20 cellular contexts compared by ENCODE assay signal in the genomic region with DNA sequence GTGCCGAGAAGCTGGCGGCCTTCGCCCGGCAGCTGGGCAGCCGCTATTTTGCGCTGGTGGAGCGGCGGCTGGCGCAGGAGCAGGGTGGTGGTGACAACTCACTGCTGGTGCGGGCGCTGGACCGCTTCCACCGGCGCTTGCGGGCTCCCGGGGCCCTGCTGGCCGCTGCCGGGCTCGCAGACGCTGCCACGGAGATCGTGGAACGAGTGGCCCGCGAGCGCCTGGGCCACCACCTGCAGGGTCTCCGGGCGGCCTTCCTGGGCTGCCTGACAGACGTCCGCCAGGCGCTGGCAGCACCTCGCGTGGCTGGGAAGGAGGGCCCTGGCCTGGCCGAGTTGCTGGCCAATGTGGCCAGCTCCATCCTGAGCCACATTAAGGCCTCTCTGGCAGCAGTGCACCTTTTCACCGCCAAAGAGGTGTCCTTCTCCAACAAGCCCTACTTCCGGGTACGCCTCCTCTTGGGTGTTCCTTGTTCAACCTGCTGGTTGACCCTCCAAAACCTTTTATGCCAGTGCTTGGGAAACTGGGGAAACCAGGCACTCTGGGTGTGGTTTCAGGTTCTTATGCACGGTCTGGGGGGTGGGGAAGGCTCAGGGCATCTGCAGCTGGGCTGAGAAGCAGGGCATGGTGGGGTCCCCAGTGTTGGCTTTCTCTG.
"Had no signal": no experiment of that assay in that cellular context is flagged by ENCODE, and none has a peak within 500 bp of the region (broad histone marks: within the 10 kb centered on the region; RNA-seq: fewer than 3 reads in every experiment).

No MANE protein-coding gene starts in this region.

- H3K27ac Mint-ChIP-seq: activated CD4-positive, alpha-beta memory T cell treated with anti-CD3 and anti-CD28 coated beads for 36 hours; activated naive CD4-positive, alpha-beta T cell treated with anti-CD3 and anti-CD28 coated beads for 36 hours; activated naive CD8-positive, alpha-beta T cell treated with anti-CD3 and anti-CD28 coated beads, Interleukin-2, amount 10 ng/mL, durations not matched to agents 7 days and 5 days; activated T-cell treated with anti-CD3 and anti-CD28 coated beads, Interleukin-2, amount 50 U/mL, for 72 hours; T-helper 1 cell treated with Interleukin-12 subunit alpha and Interleukin-12 subunit beta and Interleukin-4 antibody, amounts not matched to agents 30 μg/mL and 1 μg/mL, for 36 hours had no signal

- H3K27me3 Mint-ChIP-seq: activated CD4-positive, alpha-beta memory T cell treated with anti-CD3 and anti-CD28 coated beads for 36 hours; activated naive CD8-positive, alpha-beta T cell treated with anti-CD3 and anti-CD28 coated beads, Interleukin-2, amount 10 ng/mL, durations not matched to agents 7 days and 5 days had no signal

- H3K4me1 ChIP-seq: foreskin keratinocyte had no signal

- H3K36me3 ChIP-seq: colonic mucosa had no signal

- H3K9me3 Mint-ChIP-seq: activated CD4-positive, alpha-beta memory T cell treated with anti-CD3 and anti-CD28 coated beads for 36 hours; activated naive CD4-positive, alpha-beta T cell treated with anti-CD3 and anti-CD28 coated beads for 36 hours; activated naive CD8-positive, alpha-beta T cell treated with anti-CD3 and anti-CD28 coated beads, Interleukin-2, amount 10 ng/mL, durations not matched to agents 7 days and 5 days; activated T-cell treated with anti-CD3 and anti-CD28 coated beads, Interleukin-2, amount 50 U/mL, for 72 hours; T-helper 1 cell treated with Interleukin-12 subunit alpha and Interleukin-12 subunit beta and Interleukin-4 antibody, amounts not matched to agents 30 μg/mL and 1 μg/mL, for 36 hours had no signal

- DNase-seq: activated CD4-positive, alpha-beta memory T cell treated with anti-CD3 and anti-CD28 coated beads for 36 hours; activated CD4-positive, alpha-beta T cell treated with anti-CD3 and anti-CD28 coated beads for 48 hours; activated effector memory CD4-positive, alpha-beta T cell treated with Interleukin-2 at 50 U/mL for 16 hours; activated naive CD4-positive, alpha-beta T cell treated with anti-CD3 and anti-CD28 coated beads for 36 hours; activated naive CD8-positive, alpha-beta T cell treated with anti-CD3 and anti-CD28 coated beads, Interleukin-2, amount 10 ng/mL, durations not matched to agents 7 days and 5 days; activated T-cell treated with anti-CD3 and anti-CD28 coated beads, Interleukin-2, amount 50 U/mL, for 72 hours; amniotic stem cell; colonic mucosa; dorsolateral prefrontal cortex; foreskin keratinocyte; glutamatergic neuron; hippocampal formation; mesenchymal stem cell; nucleus accumbens; stimulated activated CD4-positive, alpha-beta T cell treated with anti-CD3 and anti-CD28 coated beads, Interleukin-4, amount 100 ng/mL, for 1 hour; stimulated activated naive CD4-positive, alpha-beta T cell; T1000; thyroid gland had no signal

- H3K27me3 ChIP-seq: colonic mucosa, dorsolateral prefrontal cortex, foreskin keratinocyte, thyroid gland had no signal

- H3K4me3 Mint-ChIP-seq: activated CD4-positive, alpha-beta memory T cell treated with anti-CD3 and anti-CD28 coated beads for 36 hours; activated naive CD4-positive, alpha-beta T cell treated with anti-CD3 and anti-CD28 coated beads for 36 hours; activated naive CD8-positive, alpha-beta T cell treated with anti-CD3 and anti-CD28 coated beads, Interleukin-2, amount 10 ng/mL, durations not matched to agents 7 days and 5 days; activated T-cell treated with anti-CD3 and anti-CD28 coated beads, Interleukin-2, amount 50 U/mL, for 72 hours; T-helper 1 cell treated with Interleukin-12 subunit alpha and Interleukin-12 subunit beta and Interleukin-4 antibody, amounts not matched to agents 30 μg/mL and 1 μg/mL, for 36 hours had no signal

- H3K9me3 ChIP-seq: colonic mucosa, thyroid gland had no signal

- H3K4me3 ChIP-seq: colonic mucosa, dorsolateral prefrontal cortex, thyroid gland had no signal

- H3K27ac ChIP-seq: colonic mucosa, epithelial cell of prostate, foreskin keratinocyte, thyroid gland had no signal
